ENCODE assay signal across 12 cellular contexts in the genomic region with DNA sequence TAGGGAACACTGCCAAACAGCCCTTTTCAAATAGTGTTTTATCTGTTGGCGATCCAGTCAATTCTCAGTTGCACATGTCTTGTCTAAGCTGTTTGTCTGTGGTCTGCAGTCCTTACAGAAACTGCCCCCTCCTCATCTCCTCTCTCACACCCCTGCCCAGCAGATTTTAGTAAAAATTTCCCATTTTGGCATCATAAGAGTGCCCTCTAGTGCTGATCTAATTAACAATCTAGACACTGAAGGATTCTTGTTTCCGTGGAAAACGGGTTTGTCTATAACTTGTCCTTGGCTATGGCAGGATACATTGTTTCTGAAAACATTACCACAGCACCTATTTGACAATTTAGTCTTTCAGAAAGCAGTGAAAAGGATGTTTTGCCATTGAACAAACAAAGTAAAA.
DNase-seq lines count a peak whose midpoint lies in the region; ATAC-seq and TF ChIP-seq lines count a peak whose summit lies in the region.
"Had no signal": no experiment of that assay in that cellular context is flagged by ENCODE, and none has a peak within 500 bp of the region (broad histone marks: within the 10 kb centered on the region; RNA-seq: fewer than 3 reads in every experiment).

No MANE protein-coding gene starts in this region.

- H3K36me3 Mint-ChIP-seq in progenitor cell of endocrine pancreas (ENCODE audit: insufficient read depth) = no peaks in the 10 kb centered on the region

- CTCF ChIA-PET in OCI-LY7 (lab: Charles Lee; ENCODE audit: unreplicated experiment) = no interaction called here

- H3K9me2 ChIP-seq in OCI-LY7 (ENCODE audit: insufficient read depth, low read length) = no peaks in the 10 kb centered on the region

- no peaks in the 10 kb centered on the region for H3K27me3 Mint-ChIP-seq in progenitor cell of endocrine pancreas
- H3K27me3 Mint-ChIP-seq: activated CD4-positive, alpha-beta memory T cell treated with anti-CD3 and anti-CD28 coated beads, Interleukin-2, amount 10 ng/mL, durations not matched to agents 7 days and 5 days had no signal

- no peak for ATAC-seq in GM18873 (IDR thresholded peaks at IDR 0.05; ENCODE audit: low FRiP score, unreplicated experiment)
- ATAC-seq in GM21360 (IDR thresholded peaks at IDR 0.05; ENCODE audit: unreplicated experiment) = no peak
- no peak for ATAC-seq in left colon

- POLR2A ChIA-PET in OCI-LY7 (lab: Charles Lee) = interaction anchor here (0.7 kb wide), 1 partner anchor 293 kb away, joined by 4 read pairs; no protein-coding TSS in a partner anchor

- no peaks in the 10 kb centered on the region for H4K20me1 ChIP-seq in OCI-LY7 (ENCODE audit: insufficient read depth, low read length)

- peaks cover 5% of the 10 kb centered on the region for H3K9me3 Mint-ChIP-seq in progenitor cell of endocrine pancreas (ENCODE audit: low read depth)
- H3K9me3 Mint-ChIP-seq: activated CD4-positive, alpha-beta memory T cell treated with anti-CD3 and anti-CD28 coated beads, Interleukin-2, amount 10 ng/mL, durations not matched to agents 7 days and 5 days; activated naive CD4-positive, alpha-beta T cell treated with anti-CD3 and anti-CD28 coated beads for 36 hours had no signal

- H3K4me2 ChIP-seq in OCI-LY7 (ENCODE audit: low read length) = no peak overlapping the region

- no peak overlapping the region for H3K4me3 Mint-ChIP-seq in progenitor cell of endocrine pancreas (ENCODE audit: low read depth)
- H3K4me3 Mint-ChIP-seq: activated CD4-positive, alpha-beta memory T cell treated with anti-CD3 and anti-CD28 coated beads, Interleukin-2, amount 10 ng/mL, durations not matched to agents 7 days and 5 days; activated naive CD4-positive, alpha-beta T cell treated with anti-CD3 and anti-CD28 coated beads for 36 hours had no signal

- no peak overlapping the region for H3K27ac Mint-ChIP-seq in progenitor cell of endocrine pancreas
- H3K27ac Mint-ChIP-seq: activated CD4-positive, alpha-beta memory T cell treated with anti-CD3 and anti-CD28 coated beads, Interleukin-2, amount 10 ng/mL, durations not matched to agents 7 days and 5 days; activated naive CD4-positive, alpha-beta T cell treated with anti-CD3 and anti-CD28 coated beads for 36 hours had no signal

- TF ChIP-seq CTCF in OCI-LY7 (conservative IDR thresholded peaks at IDR 0.05; ENCODE audit: low read length) (peak; percentile 65), epithelial cell of esophagus (IDR thresholded peaks at IDR 0.05; ENCODE audit: insufficient read depth, low read depth, low read length, missing control alignments) (peak; percentile 20), progenitor cell of endocrine pancreas (IDR thresholded peaks at IDR 0.05; ENCODE audit: unreplicated experiment) (peak; percentile 49)

- H3K4me3 ChIP-seq in OCI-LY7 (ENCODE audit: low read depth, low read length, poor library complexity, severe bottlenecking) = no peak overlapping the region
- no peak overlapping the region for H3K4me3 ChIP-seq in epithelial cell of esophagus (ENCODE audit: low read length)

- peak; percentile 1 for DNase-seq in NCI-H146 treated with DMSO at 0.1 percent for 48 hours (lab: John Stamatoyannopoulos, UW; ENCODE audit: unreplicated experiment)
- no peak for DNase-seq in NCI-H146 (lab: John Stamatoyannopoulos, UW)
- no peak for DNase-seq in OCI-LY7 (ENCODE audit: low spot score)
- DNase-seq in epithelial cell of esophagus (ENCODE audit: low read depth) = no peak
- no peak for DNase-seq in progenitor cell of endocrine pancreas (ENCODE audit: low spot score, unreplicated experiment)
- no peak for DNase-seq in left colon
- DNase-seq: activated CD4-positive, alpha-beta memory T cell treated with anti-CD3 and anti-CD28 coated beads, Interleukin-2, amount 10 ng/mL, durations not matched to agents 7 days and 5 days; activated naive CD4-positive, alpha-beta T cell treated with anti-CD3 and anti-CD28 coated beads for 36 hours; NK-92 treated with Interleukin-12 subunit alpha and Interleukin-12 subunit beta, amount 100 ng/mL, for 24 hours; retina had no signal

- no peaks in the 10 kb centered on the region for H3K9me3 ChIP-seq in OCI-LY7 (ENCODE audit: low read length)

- peaks cover 2% of the 10 kb centered on the region for H3K4me1 Mint-ChIP-seq in progenitor cell of endocrine pancreas (ENCODE audit: low read depth)
- H3K4me1 Mint-ChIP-seq: activated CD4-positive, alpha-beta memory T cell treated with anti-CD3 and anti-CD28 coated beads, Interleukin-2, amount 10 ng/mL, durations not matched to agents 7 days and 5 days had no signal

- BruUV-seq in OCI-LY7 (replicated peaks; lab: Mats Ljungman, UMichigan) = no TSS peak

- no peaks in the 10 kb centered on the region for H3K4me1 ChIP-seq in OCI-LY7 (ENCODE audit: insufficient read depth, low read length, poor library complexity, severe bottlenecking)

- no peaks in the 10 kb centered on the region for H3K36me3 ChIP-seq in OCI-LY7 (ENCODE audit: insufficient read depth, low read length)

- H2AFZ ChIP-seq in OCI-LY7 (ENCODE audit: low read length) = no peak overlapping the region

- no peaks in the 10 kb centered on the region for H3K79me2 ChIP-seq in OCI-LY7 (ENCODE audit: insufficient read depth, low read depth, low read length)

- intact Hi-C loops in OCI-LY7 (cut with micrococcal nuclease; ENCODE audit: unreplicated experiment) (no loop called here), left colon (cut with DNase I, micrococcal nuclease) (no loop called here)

- no peak overlapping the region for H3K27ac ChIP-seq in OCI-LY7 (ENCODE audit: low read depth, low read length, poor library complexity, severe bottlenecking)
